In the genomic region with DNA sequence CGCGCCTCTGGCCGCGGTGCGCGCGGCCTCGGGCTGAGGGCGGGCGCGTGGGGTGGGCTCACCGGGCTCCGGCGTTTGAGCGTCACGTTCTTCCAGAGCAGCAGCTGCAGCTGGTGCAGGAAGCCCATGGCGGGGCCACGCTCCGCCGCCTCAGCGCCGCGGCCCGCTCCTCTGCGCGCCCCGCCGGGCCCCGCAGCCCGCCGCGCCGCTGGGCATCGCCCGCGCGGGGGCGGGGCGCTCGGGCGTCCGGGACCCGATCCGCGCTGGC, we compare ENCODE assay signal across 9 cellular contexts. TPM values are rescaled to one million over a fixed set of nuclear protein-coding genes. Genes with fewer than 3 reads are reported as not detected.
DNase-seq lines count a peak whose midpoint lies in the region; ATAC-seq, FAIRE-seq and TF ChIP-seq lines count a peak whose summit lies in the region.
"Had no signal": no experiment of that assay in that cellular context is flagged by ENCODE, and none has a peak within 500 bp of the region (broad histone marks: within the 10 kb centered on the region; RNA-seq: fewer than 3 reads in every experiment).

A gene with protein sequence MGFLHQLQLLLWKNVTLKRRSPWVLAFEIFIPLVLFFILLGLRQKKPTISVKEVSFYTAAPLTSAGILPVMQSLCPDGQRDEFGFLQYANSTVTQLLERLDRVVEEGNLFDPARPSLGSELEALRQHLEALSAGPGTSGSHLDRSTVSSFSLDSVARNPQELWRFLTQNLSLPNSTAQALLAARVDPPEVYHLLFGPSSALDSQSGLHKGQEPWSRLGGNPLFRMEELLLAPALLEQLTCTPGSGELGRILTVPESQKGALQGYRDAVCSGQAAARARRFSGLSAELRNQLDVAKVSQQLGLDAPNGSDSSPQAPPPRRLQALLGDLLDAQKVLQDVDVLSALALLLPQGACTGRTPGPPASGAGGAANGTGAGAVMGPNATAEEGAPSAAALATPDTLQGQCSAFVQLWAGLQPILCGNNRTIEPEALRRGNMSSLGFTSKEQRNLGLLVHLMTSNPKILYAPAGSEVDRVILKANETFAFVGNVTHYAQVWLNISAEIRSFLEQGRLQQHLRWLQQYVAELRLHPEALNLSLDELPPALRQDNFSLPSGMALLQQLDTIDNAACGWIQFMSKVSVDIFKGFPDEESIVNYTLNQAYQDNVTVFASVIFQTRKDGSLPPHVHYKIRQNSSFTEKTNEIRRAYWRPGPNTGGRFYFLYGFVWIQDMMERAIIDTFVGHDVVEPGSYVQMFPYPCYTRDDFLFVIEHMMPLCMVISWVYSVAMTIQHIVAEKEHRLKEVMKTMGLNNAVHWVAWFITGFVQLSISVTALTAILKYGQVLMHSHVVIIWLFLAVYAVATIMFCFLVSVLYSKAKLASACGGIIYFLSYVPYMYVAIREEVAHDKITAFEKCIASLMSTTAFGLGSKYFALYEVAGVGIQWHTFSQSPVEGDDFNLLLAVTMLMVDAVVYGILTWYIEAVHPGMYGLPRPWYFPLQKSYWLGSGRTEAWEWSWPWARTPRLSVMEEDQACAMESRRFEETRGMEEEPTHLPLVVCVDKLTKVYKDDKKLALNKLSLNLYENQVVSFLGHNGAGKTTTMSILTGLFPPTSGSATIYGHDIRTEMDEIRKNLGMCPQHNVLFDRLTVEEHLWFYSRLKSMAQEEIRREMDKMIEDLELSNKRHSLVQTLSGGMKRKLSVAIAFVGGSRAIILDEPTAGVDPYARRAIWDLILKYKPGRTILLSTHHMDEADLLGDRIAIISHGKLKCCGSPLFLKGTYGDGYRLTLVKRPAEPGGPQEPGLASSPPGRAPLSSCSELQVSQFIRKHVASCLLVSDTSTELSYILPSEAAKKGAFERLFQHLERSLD (N-terminal part only) (minus strand): TSS at position 225 of the 268 bp plus-strand sequence. CDS start 97 bp downstream, at position 128.

- no peaks in the 10 kb centered on the region for H3K27me3 ChIP-seq in K562 (ENCODE audit: control insufficient read depth in 2 of 2, insufficient read depth in 2 of 2, low read length in 2 of 2)

- H3K36me3 Mint-ChIP-seq in activated T-cell treated with anti-CD3 and anti-CD28 coated beads, Interleukin-2, amount 50 U/mL, for 24 hours (ENCODE audit: low read depth) = no peaks in the 10 kb centered on the region

- no peaks in the 10 kb centered on the region for H3K36me3 ChIP-seq in K562 (ENCODE audit: control insufficient read depth, insufficient read depth, low read length)

- no peak for DNase-seq in activated T-cell treated with anti-CD3 and anti-CD28 coated beads, Interleukin-2, amount 50 U/mL, for 24 hours
- no peak for DNase-seq in activated T-cell treated with anti-CD3 and anti-CD28 coated beads for 4 hours
- no peak for DNase-seq in K562 (ENCODE audit: extremely low read depth in 1 of 4, low spot score in 3 of 4)
- DNase-seq in left colon = no peak
- no peak for DNase-seq in activated CD8-positive, alpha-beta memory T cell treated with anti-CD3 and anti-CD28 coated beads, Interleukin-2, amount 50 U/mL, for 4 hours

- H3K4me1 Mint-ChIP-seq in activated T-cell treated with anti-CD3 and anti-CD28 coated beads, Interleukin-2, amount 50 U/mL, for 24 hours (ENCODE audit: low read depth) = peaks cover 46% of the 10 kb centered on the region

- H3K4me2 ChIP-seq in K562 (ENCODE audit: insufficient read depth, low read length) = peak within 1 kb of the TSS; percentile 86

- peak within 1 kb of the TSS; percentile 74 for H3K27ac Mint-ChIP-seq in activated T-cell treated with anti-CD3 and anti-CD28 coated beads, Interleukin-2, amount 50 U/mL, for 24 hours

- H3K9me1 ChIP-seq in K562 (ENCODE audit: control insufficient read depth, insufficient read depth, low read length) = no peaks in the 10 kb centered on the region

- no CpG with 5 or more reads among the region's 45 CpGs for WGBS in K562 (ENCODE audit: insufficient coverage, low coverage, missing lambda C conversion rate)

- no peaks in the 10 kb centered on the region for H3K27me3 Mint-ChIP-seq in activated T-cell treated with anti-CD3 and anti-CD28 coated beads, Interleukin-2, amount 50 U/mL, for 24 hours

- H3K27ac ChIP-seq in K562 (ENCODE audit: extremely low read depth, low read depth, low read length) = peak within 1 kb of the TSS; percentile 57; the same call in 2 of the 3 replicates

- TF ChIP-seq POLR2A in K562 (conservative IDR thresholded peaks at IDR 0.05) = no peak

- CTCF ChIA-PET in K562 (lab: Yijun Ruan, JAX; ENCODE audit: low intra/inter-chr PET ratio) = interaction anchor here (0.6 to 3.0 kb wide), 2 partner anchors 80 to 209 kb away, joined by 3 to 17 read pairs; no protein-coding TSS in a partner anchor

- ATAC-seq in K562 (no peak), left colon (no peak), HG02610 (IDR thresholded peaks at IDR 0.05; ENCODE audit: unreplicated experiment) (no peak)
- ATAC-seq in activated CD4-positive, CD25-positive, alpha-beta regulatory T cell treated with anti-CD3 and anti-CD28 coated beads, Interleukin-2, amount 50 U/mL, for 24 hours = no peak

- no peak for FAIRE-seq in K562 (lab: Jason Lieb, UNC)
- FAIRE-seq: endometrium had no signal

- no peaks in the 10 kb centered on the region for H3K9me3 ChIP-seq in K562 (replicated peaks; ENCODE audit: control insufficient read depth, insufficient read depth, low read depth, low read length)

- H4K20me1 ChIP-seq in K562 (replicated peaks; ENCODE audit: control insufficient read depth, insufficient read depth, low read length) = no peaks in the 10 kb centered on the region

- peaks cover 9 to 95% of the 10 kb centered on the region in 2 experiments; a peak in 4 of 5 replicates for H3K4me1 ChIP-seq in K562 (replicated peaks in 1 of 2; ENCODE audit: control insufficient read depth in 2 of 2, insufficient read depth in 2 of 2, low read length in 2 of 2)

- TF ChIP-seq EP300 in K562 (IDR thresholded peaks at IDR 0.05; ENCODE audit: low read length) = no peak

- no peaks in the 10 kb centered on the region for H3K9me3 Mint-ChIP-seq in activated T-cell treated with anti-CD3 and anti-CD28 coated beads, Interleukin-2, amount 50 U/mL, for 24 hours

- POLR2A ChIA-PET in K562 (lab: Yijun Ruan, JAX) = no interaction called here

- peak within 1 kb of the TSS; percentile 69 to 92 for H3K9ac ChIP-seq in K562 (ENCODE audit: insufficient read depth in 1 of 2, low read depth in 2 of 2, low read length in 2 of 2)

- intact Hi-C loops in K562 (cut with micrococcal nuclease) (loop anchor here (2.0 kb wide), 1 partner anchor 83 kb away; a partner anchor contains a TSS), left colon (cut with DNase I, micrococcal nuclease) (loop anchor here in 1 of 2 donors (10.0 kb wide), 1 partner anchor 83 kb away; a partner anchor contains a TSS)

- peak within 1 kb of the TSS; percentile 66 for H3K4me3 ChIP-seq in K562

- in situ Hi-C loops in K562 (cut with MboI) = no loop called here

- H3K79me2 ChIP-seq in K562 (ENCODE audit: control insufficient read depth, insufficient read depth, low read length) = peaks cover 3% of the 10 kb centered on the region; the same call in 1 of the 3 replicates

- BruUV-seq in K562 (replicated peaks; lab: Mats Ljungman, UMichigan) = no TSS peak

- TF ChIP-seq RAD21 in K562 (CRISPR knock-in tag; conservative IDR thresholded peaks at IDR 0.05 in 1 of 2, IDR thresholded peaks at IDR 0.05 in 1 of 2) = no peak

- no peak for TF ChIP-seq CTCF in K562 (IDR thresholded peaks at IDR 0.05 in 2 of 3, conservative IDR thresholded peaks at IDR 0.05 in 1 of 3; ENCODE audit: insufficient read depth in 2 of 3, low read depth in 1 of 3, low read length in 3 of 3)
- TF ChIP-seq CTCF in subcutaneous adipose tissue (IDR thresholded peaks at IDR 0.05; ENCODE audit: low read depth) = no peak

- H3K4me3 Mint-ChIP-seq in activated T-cell treated with anti-CD3 and anti-CD28 coated beads, Interleukin-2, amount 50 U/mL, for 24 hours = peak within 1 kb of the TSS; percentile 71

- H2AFZ ChIP-seq in K562 (ENCODE audit: low read depth, low read length) = peak within 1 kb of the TSS; percentile 93

TF ChIP-seq in K562, 482 proteins besides CTCF, POLR2A, EP300 and RAD21 (continues in another document):
- TF ChIP-seq FOSL1 (tag; conservative IDR thresholded peaks at IDR 0.05) (peak; percentile 34; the same call in 1 of the 2 replicates), RBM14 (IDR thresholded peaks at IDR 0.05; ENCODE audit: borderline replicate concordance, insufficient read depth, low read depth, low read length) (no peak), POLR2G (IDR thresholded peaks at IDR 0.05; ENCODE audit: low read depth, low read length) (peak; percentile 50; the same call in 1 of the 2 replicates), SAP30 (IDR thresholded peaks at IDR 0.05; ENCODE audit: borderline replicate concordance, insufficient read depth, low read depth, low read length, poor library complexity, severe bottlenecking) (peak; percentile 45), NUFIP1 (IDR thresholded peaks at IDR 0.05; ENCODE audit: partially characterized antibody) (no peak)

RNA-seq across cellular contexts. Expression of the gene that starts here (rescaled TPM):
- 47.9 and 167 TPM in 2 replicates for total RNA-seq in K562 (2011; cell fraction: chromatin; rRNA removed; ENCODE audit: low replicate concordance)
- total RNA-seq in K562 (2011; cell fraction: nucleolus; rRNA removed) = 116 and 131 TPM in 2 replicates
- 56.3 and 68.3 TPM in 2 replicates for total RNA-seq in K562 (2011; cell fraction: nucleoplasm; rRNA removed)
- 4.6 and 5.5 TPM in 2 replicates for total RNA-seq in K562 (2014; rRNA removed)
- total RNA-seq in K562 (2014; rRNA removed; fragmentation: Illumina TruSeq; extraction: Trizol) = 0.69 and 0.99 TPM in 2 replicates
- total RNA-seq in K562 (2015; rRNA removed; fragmentation: Illumina TruSeq; extraction: Trizol) = 1.6 and 2.9 TPM in 2 replicates
- 12.1 and 14.9 TPM in 2 replicates for total RNA-seq in K562 (2021)
- polyA plus RNA-seq in K562 (2011; rRNA removed) = 12.1 and 24.4 TPM in 2 replicates
- 19.7 and 23.3 TPM in 2 replicates for polyA plus RNA-seq in K562 (2011; cell fraction: cytosol; rRNA removed)
- 253 and 318 TPM in 2 replicates for polyA plus RNA-seq in K562 (2011; cell fraction: nucleus; rRNA removed)
- polyA plus RNA-seq in K562 (2012) = 13.8 and 24.2 TPM in 2 replicates
- 6.1 and 9.9 TPM in 2 replicates for polyA plus RNA-seq in K562 (2014; fragmentation: Illumina TruSeq; extraction: Trizol)
- not detected for polyA plus RNA-seq in K562 (2014; fragmentation: Nextera tagmentation; extraction: Ambion mirVana)
- polyA plus RNA-seq in K562 (2014; rRNA removed) = 16.2 and 16.3 TPM in 2 replicates
- 6.6 and 8.6 TPM in 2 replicates for polyA minus RNA-seq in K562 (2011; rRNA and poly(A)+ RNA removed)
- 13.4 and 28.5 TPM in 2 replicates for polyA minus RNA-seq in K562 (2011; cell fraction: cytosol; rRNA and poly(A)+ RNA removed)
- polyA minus RNA-seq in K562 (2011; cell fraction: nucleus; rRNA and poly(A)+ RNA removed) = 43.2 and 52.5 TPM in 2 replicates
- 10 to 100 TPM; 55.5 to 56.0 TPM for total RNA-seq in left colon
- 10 to 100 TPM; 13.5 to 58.6 (median 19.3) TPM for total RNA-seq in subcutaneous adipose tissue
